In genomic region chr9:107141967-107142366, GRCh38 we compare ENCODE assay signal across 12 cellular contexts.
DNase-seq lines count a peak whose midpoint lies in the region; ATAC-seq and TF ChIP-seq lines count a peak whose summit lies in the region.
"Had no signal": no experiment of that assay in that cellular context is flagged by ENCODE, and none has a peak within 500 bp of the region (broad histone marks: within the 10 kb centered on the region; RNA-seq: fewer than 3 reads in every experiment).

No MANE protein-coding gene starts in this region.

- H3K36me3 ChIP-seq in effector memory CD4-positive, alpha-beta T cell (ENCODE audit: control insufficient read depth, insufficient read depth, low read length) = no peaks in the 10 kb centered on the region
- H3K36me3 ChIP-seq: sigmoid colon had no signal

- H3K9me3 ChIP-seq in effector memory CD4-positive, alpha-beta T cell (ENCODE audit: control insufficient read depth, low read length) = no peaks in the 10 kb centered on the region
- H3K9me3 ChIP-seq: sigmoid colon had no signal

- no peak overlapping the region for H3K4me3 ChIP-seq in Jurkat, Clone E6-1 (ENCODE audit: low read length)
- no peak overlapping the region for H3K4me3 ChIP-seq in effector memory CD4-positive, alpha-beta T cell (ENCODE audit: insufficient read depth, low read depth, low read length, poor library complexity, severe bottlenecking)
- H3K4me3 ChIP-seq: sigmoid colon had no signal

- H3K27me3 ChIP-seq in effector memory CD4-positive, alpha-beta T cell (replicated peaks; ENCODE audit: control insufficient read depth, insufficient read depth, low read length, poor library complexity, severe bottlenecking) = no peaks in the 10 kb centered on the region
- H3K27me3 ChIP-seq: sigmoid colon had no signal

- peak; percentile 53 for TF ChIP-seq CTCF in C4-2B (conservative IDR thresholded peaks at IDR 0.05)

- no peak overlapping the region for H3K27ac ChIP-seq in C4-2B
- no peak overlapping the region for H3K27ac ChIP-seq in effector memory CD4-positive, alpha-beta T cell (ENCODE audit: insufficient read depth, low read length, poor library complexity, severe bottlenecking)
- H3K27ac ChIP-seq: sigmoid colon had no signal

- no peaks in the 10 kb centered on the region for H3K4me1 ChIP-seq in effector memory CD4-positive, alpha-beta T cell (ENCODE audit: control insufficient read depth, insufficient read depth, low read length, poor library complexity, severe bottlenecking)

- no peak for ATAC-seq in HG02885 (IDR thresholded peaks at IDR 0.05; ENCODE audit: poor library complexity, unreplicated experiment)

- DNase-seq in Jurkat, Clone E6-1 (ENCODE audit: low read depth, low spot score) = peak; percentile 26
- DNase-seq in amniotic epithelial cell (ENCODE audit: low read depth) (peak; percentile 20), kidney glomerular epithelial cell (lab: John Stamatoyannopoulos, UW) (peak; percentile 36), NCI-H2227 treated with DMSO at 0.1 percent for 48 hours (lab: John Stamatoyannopoulos, UW) (no peak)
- DNase-seq in effector memory CD4-positive, alpha-beta T cell = no peak
- no peak for DNase-seq in stimulated activated CD4-positive, alpha-beta T cell treated with anti-CD3 and anti-CD28 coated beads, Interleukin-4, amount 100 ng/mL, for 24 hours
- DNase-seq: activated naive CD4-positive, alpha-beta T cell treated with Interleukin-2 at 50 U/mL for 16 hours; DMS153; RPMI8226; sigmoid colon had no signal

Comparison
In these comparisons a context has a peak if more than half of its experiments do, and no peak if none do; other contexts are left out.
1. DNase-seq: peak in Jurkat, Clone E6-1 (single experiment), amniotic epithelial cell (single experiment) and kidney glomerular epithelial cell (single experiment); none in NCI-H2227 treated with DMSO at 0.1 percent for 48 hours (single experiment), effector memory CD4-positive, alpha-beta T cell (0 of 3) and stimulated activated CD4-positive, alpha-beta T cell treated with anti-CD3 and anti-CD28 coated beads, Interleukin-4, amount 100 ng/mL, for 24 hours (single experiment).